In the genomic region with DNA sequence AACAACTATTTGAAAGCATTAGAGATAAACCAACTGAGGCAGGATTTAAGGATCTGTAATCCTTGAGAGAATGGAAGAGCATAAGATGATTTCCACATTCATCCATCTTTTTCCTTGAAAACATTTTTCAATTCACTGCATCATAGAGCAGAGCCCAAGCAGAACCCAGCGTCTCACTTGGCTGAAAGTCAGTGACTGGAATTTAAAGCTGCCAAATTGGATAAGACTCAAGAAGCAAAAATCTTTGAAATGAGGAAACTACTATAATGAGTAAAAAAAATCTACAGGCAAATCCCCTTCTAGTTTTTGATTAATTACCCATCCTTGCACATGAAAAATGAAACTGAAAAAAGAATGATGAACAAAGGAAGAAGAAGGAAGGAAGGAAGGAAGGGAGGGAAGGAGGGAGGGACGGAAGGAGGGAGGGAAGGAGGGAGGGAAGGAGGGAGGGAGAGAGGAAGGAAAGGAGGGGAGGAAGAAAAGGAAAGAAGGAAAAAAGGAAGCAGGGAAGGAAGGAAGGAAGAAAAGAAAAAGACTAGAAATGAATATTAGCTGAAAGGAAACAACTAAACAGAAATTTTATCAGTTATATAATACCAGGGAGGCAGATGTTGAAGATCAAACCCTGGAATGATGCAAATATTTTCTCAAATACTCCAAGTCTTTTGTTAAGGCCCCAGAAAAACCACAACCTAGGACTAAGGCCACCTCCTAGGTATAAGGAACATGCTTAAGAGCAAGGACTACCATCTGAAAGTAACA, we compare ENCODE assay signal across 19 cellular contexts.
DNase-seq lines count a peak whose midpoint lies in the region; ATAC-seq, FAIRE-seq and TF ChIP-seq lines count a peak whose summit lies in the region.
"Had no signal": no experiment of that assay in that cellular context is flagged by ENCODE, and none has a peak within 500 bp of the region (broad histone marks: within the 10 kb centered on the region; RNA-seq: fewer than 3 reads in every experiment).

No MANE protein-coding gene starts in this region.

- H3K4me2 ChIP-seq in HepG2 (ENCODE audit: low read depth, low read length) (no peak overlapping the region), K562 (ENCODE audit: insufficient read depth, low read length) (no peak overlapping the region)

- TF ChIP-seq CTCF in HepG2 (CRISPR knock-in tag; IDR thresholded peaks at IDR 0.05) (no peak), right lobe of liver (IDR thresholded peaks at IDR 0.05) (no peak), K562 (IDR thresholded peaks at IDR 0.05 in 2 of 3, conservative IDR thresholded peaks at IDR 0.05 in 1 of 3; ENCODE audit: insufficient read depth in 2 of 3, low read depth in 1 of 3, low read length in 3 of 3) (no peak)

- H2AFZ ChIP-seq in HepG2 (ENCODE audit: low read length) (no peak overlapping the region), K562 (ENCODE audit: low read depth, low read length) (no peak overlapping the region)

- intact Hi-C loops in HepG2 (cut with micrococcal nuclease; ENCODE audit: unreplicated experiment) (no loop called here), right lobe of liver (cut with DNase I) (no loop called here), K562 (cut with micrococcal nuclease) (no loop called here)

- DNase-seq in HepG2 (ENCODE audit: low spot score) (no peak), right lobe of liver (no peak), K562 (ENCODE audit: extremely low read depth in 1 of 4, low spot score in 3 of 4) (no peak), kidney glomerular epithelial cell (lab: John Stamatoyannopoulos, UW) (peak; percentile 21), GM12891 (ENCODE audit: insufficient read length, low spot score) (no peak)
- DNase-seq in NK-92 treated with Interleukin-12 subunit alpha and Interleukin-12 subunit beta, amount 100 ng/mL, for 24 hours (lab: John Stamatoyannopoulos, UW), result no peak
- DNase-seq: activated CD4-positive, alpha-beta T cell treated with anti-CD3 and anti-CD28 coated beads for 4 hours; activated naive CD4-positive, alpha-beta T cell treated with anti-CD3 and anti-CD28 coated beads, Interleukin-2, amount 10 ng/mL, durations not matched to agents 7 days and 5 days; mesendoderm; NCI-H1417; sigmoid colon; stimulated activated CD4-positive, alpha-beta T cell treated with anti-CD3 and anti-CD28 coated beads, Interleukin-4, amount 100 ng/mL, for 4 hours had no signal

- in situ Hi-C loops in HepG2 (cut with HindIII; ENCODE audit: extremely low pct_ligation_motif_present, low pct_unique_long_range_greater_than_20kb) (no loop called here), K562 (cut with MboI) (no loop called here)

- TF ChIP-seq EP300 in HepG2 (IDR thresholded peaks at IDR 0.05; ENCODE audit: low read depth in 2 of 2, low read length in 2 of 2), result no peak
- TF ChIP-seq EP300 in HepG2 (CRISPR knock-in tag; IDR thresholded peaks at IDR 0.05; ENCODE audit: borderline replicate concordance), result no peak
- TF ChIP-seq EP300 in K562 (IDR thresholded peaks at IDR 0.05; ENCODE audit: low read length), result no peak

- H3K4me3 ChIP-seq in HepG2 (replicated peaks in 1 of 3; ENCODE audit: insufficient read depth in 1 of 3, low read depth in 2 of 3, low read length in 3 of 3), result no peak overlapping the region
- H3K4me3 ChIP-seq in right lobe of liver, result no peak overlapping the region
- no peak overlapping the region for H3K4me3 ChIP-seq in K562
- H3K4me3 ChIP-seq: sigmoid colon, SJSA1, tibial nerve had no signal

- H3K4me1 ChIP-seq in HepG2 (ENCODE audit: insufficient read depth, low read length) (no peaks in the 10 kb centered on the region), right lobe of liver (no peaks in the 10 kb centered on the region), K562 (replicated peaks in 1 of 2; ENCODE audit: control insufficient read depth in 2 of 2, insufficient read depth in 2 of 2, low read length in 2 of 2) (no peaks in the 10 kb centered on the region)
- H3K4me1 ChIP-seq: sigmoid colon, SJSA1 had no signal

- H3K36me3 ChIP-seq in HepG2 (replicated peaks in 1 of 2; ENCODE audit: control insufficient read depth in 1 of 2, insufficient read depth in 2 of 2, low read length in 2 of 2), result no peaks in the 10 kb centered on the region
- no peaks in the 10 kb centered on the region for H3K36me3 ChIP-seq in right lobe of liver
- no peaks in the 10 kb centered on the region for H3K36me3 ChIP-seq in K562 (ENCODE audit: control insufficient read depth, insufficient read depth, low read length)
- H3K36me3 ChIP-seq: neutrophil, sigmoid colon, SJSA1, tibial nerve had no signal

- no peaks in the 10 kb centered on the region for H3K9me1 ChIP-seq in K562 (ENCODE audit: control insufficient read depth, insufficient read depth, low read length)

- H3K9me3 ChIP-seq in HepG2 (ENCODE audit: low read length) (no peaks in the 10 kb centered on the region), right lobe of liver (no peaks in the 10 kb centered on the region), K562 (replicated peaks; ENCODE audit: control insufficient read depth, insufficient read depth, low read depth, low read length) (no peaks in the 10 kb centered on the region)
- H3K9me3 ChIP-seq: neutrophil, sigmoid colon, SJSA1, tibial nerve had no signal

- H3K27ac ChIP-seq in HepG2 (ENCODE audit: extremely low read length, insufficient read depth, low read length) (no peak overlapping the region), right lobe of liver (no peak overlapping the region), K562 (ENCODE audit: extremely low read depth, low read depth, low read length) (no peak overlapping the region)
- H3K27ac ChIP-seq: neutrophil, sigmoid colon, SJSA1, tibial nerve had no signal

- WGBS in HepG2 (ENCODE audit: low lambda C conversion rate), result 8% methylated on average over 2 of the region's 2 CpGs
- WGBS in right lobe of liver (ENCODE audit: insufficient coverage, low coverage, low lambda C conversion rate, missing lambda C conversion rate), result 16% methylated on average over 2 of the region's 2 CpGs
- 0% methylated on average over 1 of the region's 2 CpGs for WGBS in K562 (ENCODE audit: insufficient coverage, low coverage, missing lambda C conversion rate)

- ATAC-seq in HepG2 (no peak), right lobe of liver (no peak), K562 (no peak), HG02870 (IDR thresholded peaks at IDR 0.05; ENCODE audit: unreplicated experiment) (no peak), GM18519 (IDR thresholded peaks at IDR 0.05; ENCODE audit: low FRiP score, unreplicated experiment) (no peak)

- BruUV-seq in HepG2 (replicated peaks; lab: Mats Ljungman, UMichigan) (no TSS peak), K562 (replicated peaks; lab: Mats Ljungman, UMichigan) (no TSS peak)

- H3K27me3 ChIP-seq in HepG2 (ENCODE audit: control insufficient read depth in 1 of 2, insufficient read depth in 2 of 2, low read length in 2 of 2), result no peaks in the 10 kb centered on the region
- H3K27me3 ChIP-seq in right lobe of liver, result no peaks in the 10 kb centered on the region
- H3K27me3 ChIP-seq in K562 (ENCODE audit: control insufficient read depth in 2 of 2, insufficient read depth in 2 of 2, low read length in 2 of 2), result no peaks in the 10 kb centered on the region
- H3K27me3 ChIP-seq: neutrophil, sigmoid colon, SJSA1, tibial nerve had no signal

- CTCF ChIA-PET in HepG2 (lab: Yijun Ruan, JAX; ENCODE audit: low intra/inter-chr PET ratio, low total read pairs) (no interaction called here), K562 (lab: Yijun Ruan, JAX; ENCODE audit: low intra/inter-chr PET ratio) (no interaction called here)

- TF ChIP-seq POLR2A in HepG2 (IDR thresholded peaks at IDR 0.05; ENCODE audit: insufficient read depth in 1 of 2, low read depth in 2 of 2, low read length in 2 of 2), result no peak
- TF ChIP-seq POLR2A in right lobe of liver (IDR thresholded peaks at IDR 0.05), result no peak
- no peak for TF ChIP-seq POLR2A in K562 (conservative IDR thresholded peaks at IDR 0.05)
- TF ChIP-seq POLR2A in GM12891 (IDR thresholded peaks at IDR 0.05; ENCODE audit: low read depth, low read length), result no peak

- no peaks in the 10 kb centered on the region for H4K20me1 ChIP-seq in HepG2 (ENCODE audit: insufficient read depth, low read length)
- no peaks in the 10 kb centered on the region for H4K20me1 ChIP-seq in K562 (replicated peaks; ENCODE audit: control insufficient read depth, insufficient read depth, low read length)

- no peak overlapping the region for H3K9ac ChIP-seq in HepG2 (ENCODE audit: insufficient read depth, low read depth, low read length)
- no peak overlapping the region for H3K9ac ChIP-seq in K562 (ENCODE audit: insufficient read depth in 1 of 2, low read depth in 2 of 2, low read length in 2 of 2)

- TF ChIP-seq RAD21 in HepG2 (CRISPR knock-in tag; IDR thresholded peaks at IDR 0.05), result no peak
- TF ChIP-seq RAD21 in K562 (CRISPR knock-in tag; conservative IDR thresholded peaks at IDR 0.05 in 1 of 2, IDR thresholded peaks at IDR 0.05 in 1 of 2), result no peak

- POLR2A ChIA-PET in HepG2 (lab: Yijun Ruan, JAX) (no interaction called here), K562 (lab: Yijun Ruan, JAX) (no interaction called here)

- no peaks in the 10 kb centered on the region for H3K79me2 ChIP-seq in HepG2 (ENCODE audit: insufficient read depth, low read length)
- H3K79me2 ChIP-seq in K562 (ENCODE audit: control insufficient read depth, insufficient read depth, low read length), result no peaks in the 10 kb centered on the region

- FAIRE-seq in HepG2 (lab: Jason Lieb, UNC) (no peak), K562 (lab: Jason Lieb, UNC) (no peak), GM12891 (lab: Jason Lieb, UNC) (no peak)
- FAIRE-seq: bronchial epithelial cell, GM12892 had no signal

TF ChIP-seq in HepG2, 621 proteins besides CTCF, POLR2A, EP300 and RAD21 (continues in another document):
- TF ChIP-seq THYN1 (CRISPR knock-in tag; IDR thresholded peaks at IDR 0.05; ENCODE audit: borderline replicate concordance, low read depth), result no peak
- TF ChIP-seq IRX3 (CRISPR knock-in tag; IDR thresholded peaks at IDR 0.05; ENCODE audit: borderline replicate concordance, low read depth), result no peak
- peak; percentile 67 for TF ChIP-seq HNRNPK (IDR thresholded peaks at IDR 0.05; ENCODE audit: low read depth, low read length, poor library complexity, severe bottlenecking)
- TF ChIP-seq ZFP37 (CRISPR knock-in tag; IDR thresholded peaks at IDR 0.05; ENCODE audit: borderline replicate concordance), result no peak

TF ChIP-seq in K562, 482 proteins besides CTCF, POLR2A, EP300 and RAD21:
- TF ChIP-seq PCBP2 (IDR thresholded peaks at IDR 0.05; ENCODE audit: low read depth, low read length, poor library complexity, severe bottlenecking), result peak; percentile 86
- no peak for TF ChIP-seq NR3C1 (CRISPR knock-in tag; IDR thresholded peaks at IDR 0.05)
- TF ChIP-seq HNRNPK (IDR thresholded peaks at IDR 0.05; ENCODE audit: low read depth, low read length, poor library complexity, severe bottlenecking), result peak; percentile 50
- TF ChIP-seq HDGF (IDR thresholded peaks at IDR 0.05), result no peak

TF ChIP-seq in GM12891, 5 proteins besides CTCF, POLR2A, EP300 and RAD21:
- no peak for TF ChIP-seq POU2F2 (IDR thresholded peaks at IDR 0.05; ENCODE audit: low read depth, low read length)
- TF ChIP-seq POLR2AphosphoS5 (IDR thresholded peaks at IDR 0.05; ENCODE audit: low read depth, low read length), result no peak
- TF ChIP-seq PAX5 (IDR thresholded peaks at IDR 0.05; ENCODE audit: insufficient read depth, low read length, severe bottlenecking), result no peak
- TF ChIP-seq TAF1 (IDR thresholded peaks at IDR 0.05; ENCODE audit: low read depth, low read length), result no peak
- no peak for TF ChIP-seq SPI1 (IDR thresholded peaks at IDR 0.05; ENCODE audit: low read depth, low read length)
